Comparison of ENCODE assay signal across 24 cellular contexts in genomic region chr2:205936446-205936845, GRCh38.
"Had no signal": no experiment of that assay in that cellular context is flagged by ENCODE, and none has a peak within 500 bp of the region (broad histone marks: within the 10 kb centered on the region; RNA-seq: fewer than 3 reads in every experiment).

No MANE protein-coding gene starts in this region.

- H3K27me3 ChIP-seq: ascending aorta, colonic mucosa, dorsolateral prefrontal cortex, esophagus muscularis mucosa, gastrocnemius medialis had no signal

- H3K4me3 Mint-ChIP-seq: activated CD4-positive, alpha-beta memory T cell treated with anti-CD3 and anti-CD28 coated beads, Interleukin-2, amount 10 ng/mL, durations not matched to agents 7 days and 5 days; activated CD4-positive, alpha-beta T cell treated with anti-CD3 and anti-CD28 coated beads, Interleukin-2, amount 10 ng/mL, durations not matched to agents 24 days and 14 days; activated naive CD4-positive, alpha-beta T cell treated with anti-CD3 and anti-CD28 coated beads, Interleukin-2, amount 50 U/mL, for 24 hours; activated T-helper 1 cell treated with anti-CD3 and anti-CD28 coated beads, Interleukin-12 subunit alpha, Interleukin-12 subunit beta, Interleukin-2, Interleukin-4 antibody, amounts not matched to agents 30 ng/mL and 10 ng/mL and 1 ng/mL, durations not matched to agents 14 hours and 24 hours and 36 hours; effector memory CD8-positive, alpha-beta T cell; natural killer cell treated with Interleukin-12 subunit alpha and Interleukin-12 subunit beta and Interleukin-15 and Interleukin-18, amount 100 ng/mL, for 72 hours; stimulated activated naive CD8-positive, alpha-beta T cell treated with anti-CD3 and anti-CD28 coated beads, Interleukin-15, Interleukin-2, amounts not matched to agents 100 ng/mL and 50 ng/mL, for 24 hours had no signal

- H3K36me3 ChIP-seq: ascending aorta, colonic mucosa, esophagus muscularis mucosa, gastrocnemius medialis, left ventricle myocardium inferior, tibial artery had no signal

- H3K9me3 Mint-ChIP-seq: activated CD4-positive, alpha-beta memory T cell treated with anti-CD3 and anti-CD28 coated beads, Interleukin-2, amount 10 ng/mL, durations not matched to agents 7 days and 5 days; activated CD4-positive, alpha-beta T cell treated with anti-CD3 and anti-CD28 coated beads, Interleukin-2, amount 10 ng/mL, durations not matched to agents 24 days and 14 days; activated naive CD4-positive, alpha-beta T cell treated with anti-CD3 and anti-CD28 coated beads, Interleukin-2, amount 50 U/mL, for 24 hours; activated T-helper 1 cell treated with anti-CD3 and anti-CD28 coated beads, Interleukin-12 subunit alpha, Interleukin-12 subunit beta, Interleukin-2, Interleukin-4 antibody, amounts not matched to agents 30 ng/mL and 10 ng/mL and 1 ng/mL, durations not matched to agents 14 hours and 24 hours and 36 hours; natural killer cell treated with Interleukin-12 subunit alpha and Interleukin-12 subunit beta and Interleukin-15 and Interleukin-18, amount 100 ng/mL, for 72 hours; stimulated activated naive CD8-positive, alpha-beta T cell treated with anti-CD3 and anti-CD28 coated beads, Interleukin-15, Interleukin-2, amounts not matched to agents 100 ng/mL and 50 ng/mL, for 24 hours had no signal

- H3K27ac ChIP-seq: ascending aorta, colonic mucosa, dorsolateral prefrontal cortex, esophagus muscularis mucosa, gastrocnemius medialis, left ventricle myocardium inferior, tibial artery had no signal

- H3K27ac Mint-ChIP-seq: activated CD4-positive, alpha-beta memory T cell treated with anti-CD3 and anti-CD28 coated beads, Interleukin-2, amount 10 ng/mL, durations not matched to agents 7 days and 5 days; activated CD4-positive, alpha-beta T cell treated with anti-CD3 and anti-CD28 coated beads, Interleukin-2, amount 10 ng/mL, durations not matched to agents 24 days and 14 days; activated naive CD4-positive, alpha-beta T cell treated with anti-CD3 and anti-CD28 coated beads, Interleukin-2, amount 50 U/mL, for 24 hours; activated T-helper 1 cell treated with anti-CD3 and anti-CD28 coated beads, Interleukin-12 subunit alpha, Interleukin-12 subunit beta, Interleukin-2, Interleukin-4 antibody, amounts not matched to agents 30 ng/mL and 10 ng/mL and 1 ng/mL, durations not matched to agents 14 hours and 24 hours and 36 hours; effector memory CD8-positive, alpha-beta T cell; natural killer cell treated with Interleukin-12 subunit alpha and Interleukin-12 subunit beta and Interleukin-15 and Interleukin-18, amount 100 ng/mL, for 72 hours; stimulated activated naive CD8-positive, alpha-beta T cell treated with anti-CD3 and anti-CD28 coated beads, Interleukin-15, Interleukin-2, amounts not matched to agents 100 ng/mL and 50 ng/mL, for 24 hours had no signal

- H3K9me3 ChIP-seq: ascending aorta, colonic mucosa, esophagus muscularis mucosa, gastrocnemius medialis, left ventricle myocardium inferior, tibial artery had no signal

- H3K4me3 ChIP-seq: ascending aorta, colonic mucosa, dorsolateral prefrontal cortex, esophagus muscularis mucosa, gastrocnemius medialis, left ventricle myocardium inferior, tibial artery had no signal

- H3K27me3 Mint-ChIP-seq: activated naive CD4-positive, alpha-beta T cell treated with anti-CD3 and anti-CD28 coated beads, Interleukin-2, amount 50 U/mL, for 24 hours; stimulated activated naive CD8-positive, alpha-beta T cell treated with anti-CD3 and anti-CD28 coated beads, Interleukin-15, Interleukin-2, amounts not matched to agents 100 ng/mL and 50 ng/mL, for 24 hours had no signal

- H3K4me1 ChIP-seq: ascending aorta, colonic mucosa, esophagus muscularis mucosa, gastrocnemius medialis, left ventricle myocardium inferior, tibial artery had no signal

- H3K36me3 Mint-ChIP-seq: activated naive CD4-positive, alpha-beta T cell treated with anti-CD3 and anti-CD28 coated beads, Interleukin-2, amount 50 U/mL, for 24 hours; natural killer cell treated with Interleukin-12 subunit alpha and Interleukin-12 subunit beta and Interleukin-15 and Interleukin-18, amount 100 ng/mL, for 72 hours had no signal

- DNase-seq: activated CD4-positive, alpha-beta memory T cell treated with anti-CD3 and anti-CD28 coated beads, Interleukin-2, amount 10 ng/mL, durations not matched to agents 7 days and 5 days; activated CD4-positive, alpha-beta T cell treated with anti-CD3 and anti-CD28 coated beads, Interleukin-2, amount 10 ng/mL, durations not matched to agents 24 days and 14 days; activated gamma-delta T cell treated with Interleukin-2 at 50 U/mL for 16 hours; activated T-cell treated with anti-CD3 and anti-CD28 coated beads for 4 hours; colonic mucosa; dorsolateral prefrontal cortex; effector memory CD8-positive, alpha-beta T cell; gastrocnemius medialis; hippocampal formation; kidney glomerular epithelial cell; left ventricle myocardium inferior; mammary epithelial cell; occipital lobe; stimulated activated CD4-positive, alpha-beta T cell treated with anti-CD3 and anti-CD28 coated beads, Interleukin-12 subunit alpha, Interleukin-12 subunit beta, amount 100 ng/mL, for 4 hours; stimulated activated CD4-positive, alpha-beta T cell treated with anti-CD3 and anti-CD28 coated beads, Interleukin-4, amount 100 ng/mL, for 4 hours; substantia nigra; T-helper 2 cell; tibial artery had no signal

- H3K4me1 Mint-ChIP-seq: activated CD4-positive, alpha-beta memory T cell treated with anti-CD3 and anti-CD28 coated beads, Interleukin-2, amount 10 ng/mL, durations not matched to agents 7 days and 5 days; activated CD4-positive, alpha-beta T cell treated with anti-CD3 and anti-CD28 coated beads, Interleukin-2, amount 10 ng/mL, durations not matched to agents 24 days and 14 days; activated naive CD4-positive, alpha-beta T cell treated with anti-CD3 and anti-CD28 coated beads, Interleukin-2, amount 50 U/mL, for 24 hours had no signal
